In genomic region chr18:29664278-29665021, GRCh38 we compare ENCODE assay signal across 17 cellular contexts.
A peak's percentile ranks its signal among the peaks of the same experiment; 100 is the strongest.
DNase-seq lines count a peak whose midpoint lies in the region; ATAC-seq, FAIRE-seq and TF ChIP-seq lines count a peak whose summit lies in the region.
"Had no signal": no experiment of that assay in that cellular context is flagged by ENCODE, and none has a peak within 500 bp of the region (broad histone marks: within the 10 kb centered on the region; RNA-seq: fewer than 3 reads in every experiment).

No MANE protein-coding gene starts in this region.

- H3K4me3 Mint-ChIP-seq in GM23338, result no peak overlapping the region
- H3K4me3 Mint-ChIP-seq: B cell; CD8-positive, alpha-beta T cell had no signal

- CTCF ChIA-PET in mammary epithelial cell (lab: Charles Lee; ENCODE audit: low non-redundant PET), result no interaction called here

- in situ Hi-C loops in mammary epithelial cell (cut with MboI; ENCODE audit: low sequenced_read_pairs in 2 of 2), result no loop called here

- no peaks in the 10 kb centered on the region for H3K9me3 ChIP-seq in mammary epithelial cell (replicated peaks; ENCODE audit: insufficient read depth, low read length)
- H3K9me3 ChIP-seq: HAP-1 had no signal

- H3K4me3 ChIP-seq in GM23338 (no peak overlapping the region), mammary epithelial cell (replicated peaks in 1 of 3; ENCODE audit: insufficient read depth in 1 of 3, low read depth in 2 of 3, low read length in 3 of 3) (no peak overlapping the region)
- H3K4me3 ChIP-seq: BLaER1 treated with 17β-estradiol and CSF1 and Interleukin-3, amounts not matched to agents 10 nM and 100 nM; GM12878; HAP-1; K562 had no signal

- H3K9me2 ChIP-seq in GM23338 (ENCODE audit: insufficient read depth), result no peaks in the 10 kb centered on the region

- H3K79me2 ChIP-seq in GM23338 (replicated peaks; ENCODE audit: insufficient read depth), result no peaks in the 10 kb centered on the region
- H3K79me2 ChIP-seq in mammary epithelial cell (ENCODE audit: insufficient read depth, low read length), result no peaks in the 10 kb centered on the region

- no peaks in the 10 kb centered on the region for H3K4me1 Mint-ChIP-seq in GM23338
- H3K4me1 Mint-ChIP-seq: B cell had no signal

- TF ChIP-seq CTCF in D721Med (IDR thresholded peaks at IDR 0.05; ENCODE audit: insufficient read depth, missing control alignments), result no peak
- no peak for TF ChIP-seq CTCF in GM23338 (conservative IDR thresholded peaks at IDR 0.05; ENCODE audit: low read depth in 2 of 2)
- TF ChIP-seq CTCF in mammary epithelial cell (conservative IDR thresholded peaks at IDR 0.05 in 1 of 2, IDR thresholded peaks at IDR 0.05 in 1 of 2; ENCODE audit: extremely low read depth in 1 of 2, insufficient read depth in 1 of 2, low read depth in 1 of 2, low read length in 2 of 2), result no peak
- no peak for TF ChIP-seq CTCF in foreskin keratinocyte (conservative IDR thresholded peaks at IDR 0.05)

- H3K27ac Mint-ChIP-seq in GM23338, result peak overlapping the region; percentile 11; the same call in 1 of the 2 replicates
- H3K27ac Mint-ChIP-seq: B cell; CD8-positive, alpha-beta T cell had no signal

- H3K4me2 ChIP-seq in GM23338 (no peak overlapping the region), mammary epithelial cell (ENCODE audit: insufficient read depth, low read depth, low read length) (no peak overlapping the region)
- H3K4me2 ChIP-seq: BLaER1 treated with 17β-estradiol and CSF1 and Interleukin-3, amounts not matched to agents 10 nM and 100 nM had no signal

- DNase-seq in D721Med (ENCODE audit: insufficient read length, low spot score), result no peak
- no peak for DNase-seq in GM23338 (ENCODE audit: low spot score)
- DNase-seq in mammary epithelial cell, result peak; percentile 36
- peak; percentile 22 to 38 for DNase-seq in foreskin keratinocyte
- no peak for DNase-seq in hippocampal formation (lab: John Stamatoyannopoulos, UW)
- no peak for DNase-seq in 8988T
- DNase-seq: CD8-positive, alpha-beta T cell; COR-L47; DMS79 had no signal

- H3K9ac ChIP-seq in mammary epithelial cell (ENCODE audit: insufficient read depth, low read length), result no peak overlapping the region
- H3K9ac ChIP-seq: BLaER1 treated with 17β-estradiol and CSF1 and Interleukin-3, amounts not matched to agents 10 nM and 100 nM had no signal

- ATAC-seq in GM23338 (no peak), foreskin keratinocyte (peak; percentile 60), GM19467 (IDR thresholded peaks at IDR 0.05; ENCODE audit: unreplicated experiment) (no peak), HG03039 (IDR thresholded peaks at IDR 0.05; ENCODE audit: unreplicated experiment) (no peak)
- ATAC-seq: CD8-positive, alpha-beta T cell; GM12878; K562 had no signal

- H3K27me3 ChIP-seq in GM23338 (ENCODE audit: insufficient read depth) (no peaks in the 10 kb centered on the region), mammary epithelial cell (ENCODE audit: insufficient read depth, low read length) (peaks cover 1% of the 10 kb centered on the region), foreskin keratinocyte (no peaks in the 10 kb centered on the region)
- H3K27me3 ChIP-seq: BLaER1 treated with 17β-estradiol and CSF1 and Interleukin-3, amounts not matched to agents 10 nM and 100 nM had no signal

- no peaks in the 10 kb centered on the region for H3F3A ChIP-seq in GM23338 (replicated peaks; ENCODE audit: low read depth)

- H3K4me1 ChIP-seq in GM23338 (ENCODE audit: insufficient read depth), result no peaks in the 10 kb centered on the region
- no peaks in the 10 kb centered on the region for H3K4me1 ChIP-seq in mammary epithelial cell (ENCODE audit: insufficient read depth, low read length)
- H3K4me1 ChIP-seq in foreskin keratinocyte, result no peaks in the 10 kb centered on the region
- H3K4me1 ChIP-seq: BLaER1 treated with 17β-estradiol and CSF1 and Interleukin-3, amounts not matched to agents 10 nM and 100 nM; HAP-1 had no signal

- H2AFZ ChIP-seq in GM23338 (no peak overlapping the region), mammary epithelial cell (ENCODE audit: low read depth, low read length) (no peak overlapping the region)

- FAIRE-seq in D721Med (lab: Jason Lieb, UNC), result peak; percentile 68
- FAIRE-seq: GM12878, K562 had no signal

- WGBS in mammary epithelial cell (ENCODE audit: low coverage, missing lambda C conversion rate), result 50% methylated on average over 1 of the region's 4 CpGs

- dilution Hi-C loops in mammary epithelial cell (cut with HindIII; ENCODE audit: low sequenced_read_pairs), result no loop called here

- no peak overlapping the region for H3K27ac ChIP-seq in GM23338 (ENCODE audit: low read depth)
- no peak overlapping the region for H3K27ac ChIP-seq in mammary epithelial cell (ENCODE audit: insufficient read depth, low read depth, low read length)
- peak overlapping the region; percentile 15 for H3K27ac ChIP-seq in foreskin keratinocyte
- H3K27ac ChIP-seq: BLaER1 treated with 17β-estradiol and CSF1 and Interleukin-3, amounts not matched to agents 10 nM and 100 nM; HL-60 had no signal

- H3K27me3 Mint-ChIP-seq in GM23338 (ENCODE audit: insufficient read depth, low read depth, poor library complexity), result no peaks in the 10 kb centered on the region
- H3K27me3 Mint-ChIP-seq: B cell had no signal

- H4K20me1 ChIP-seq in GM23338 (replicated peaks; ENCODE audit: insufficient read depth), result no peaks in the 10 kb centered on the region
- H4K20me1 ChIP-seq in mammary epithelial cell (ENCODE audit: insufficient read depth, low read length), result no peaks in the 10 kb centered on the region
- H4K20me1 ChIP-seq: BLaER1 treated with 17β-estradiol and CSF1 and Interleukin-3, amounts not matched to agents 10 nM and 100 nM had no signal

- no TSS peak for BruUV-seq in mammary epithelial cell (replicated peaks; lab: Mats Ljungman, UMichigan)

- H3K36me3 ChIP-seq in GM23338 (ENCODE audit: insufficient read depth), result no peaks in the 10 kb centered on the region
- no peaks in the 10 kb centered on the region for H3K36me3 ChIP-seq in mammary epithelial cell (ENCODE audit: insufficient read depth, low read length)
- H3K36me3 ChIP-seq: BLaER1 treated with 17β-estradiol and CSF1 and Interleukin-3, amounts not matched to agents 10 nM and 100 nM; HAP-1 had no signal

- no peaks in the 10 kb centered on the region for H3K9me3 Mint-ChIP-seq in GM23338

- intact Hi-C loops in mammary epithelial cell (cut with micrococcal nuclease), result no loop called here

- H3K36me3 Mint-ChIP-seq in GM23338 (ENCODE audit: low read depth), result no peaks in the 10 kb centered on the region
- H3K36me3 Mint-ChIP-seq: CD8-positive, alpha-beta T cell had no signal

TF ChIP-seq in GM23338, 12 proteins besides CTCF, POLR2A, EP300 and RAD21:
- TF ChIP-seq ZNF114 (CRISPR knock-in tag; IDR thresholded peaks at IDR 0.05) (no peak), NANOG (IDR thresholded peaks at IDR 0.05; ENCODE audit: borderline replicate concordance) (no peak), JUNB (IDR thresholded peaks at IDR 0.05; ENCODE audit: unreplicated experiment) (no peak), CREB1 (CRISPR knock-in tag; IDR thresholded peaks at IDR 0.05; ENCODE audit: low read depth) (no peak), ETS1 (IDR thresholded peaks at IDR 0.05) (no peak)

Comparison
In these comparisons a context has a peak if more than half of its experiments do, and no peak if none do; other contexts are left out.
1. DNase-seq: peak in mammary epithelial cell (single experiment) and foreskin keratinocyte (2 of 2); none in D721Med (single experiment), GM23338 (single experiment), hippocampal formation (0 of 2) and 8988T (single experiment).